ENCODE assay signal across 26 cellular contexts in the genomic region with DNA sequence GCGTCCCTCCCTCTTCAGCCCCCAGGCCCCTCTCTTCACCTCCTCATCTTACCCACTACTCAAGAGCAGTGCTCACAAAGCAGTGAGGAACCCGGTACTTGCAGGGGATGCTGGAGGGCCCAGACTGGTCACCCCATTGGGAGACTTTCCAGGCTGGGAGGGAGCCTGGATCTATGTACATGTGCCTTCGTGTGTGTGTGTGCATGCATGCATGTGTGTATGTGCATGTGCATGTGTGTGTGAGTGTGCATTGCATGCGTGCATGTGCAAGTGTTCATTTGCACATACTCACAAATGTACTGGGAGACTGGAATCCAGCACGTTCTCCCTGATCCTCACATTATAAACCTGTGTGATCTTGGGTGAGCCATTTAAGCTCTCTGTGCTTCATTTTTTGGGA.
DNase-seq lines count a peak whose midpoint lies in the region; ATAC-seq, FAIRE-seq and TF ChIP-seq lines count a peak whose summit lies in the region.
"Had no signal": no experiment of that assay in that cellular context is flagged by ENCODE, and none has a peak within 500 bp of the region (broad histone marks: within the 10 kb centered on the region; RNA-seq: fewer than 3 reads in every experiment).

No MANE protein-coding gene starts in this region.

- no peaks in the 10 kb centered on the region for H4K20me1 ChIP-seq in H1 (replicated peaks in 1 of 2; ENCODE audit: control insufficient read depth in 1 of 2, insufficient read depth in 2 of 2, low read length in 2 of 2)
- H4K20me1 ChIP-seq: BLaER1 treated with 17β-estradiol and CSF1 and Interleukin-3, amounts not matched to agents 10 nM and 100 nM had no signal

- FAIRE-seq in H1 (lab: Jason Lieb, UNC), result no peak
- FAIRE-seq: A549, D721Med, GM12878, H54 had no signal

- POLR2A ChIA-PET in H1 (lab: Charles Lee; ENCODE audit: partially characterized antibody), result no interaction called here

- H3K56ac ChIP-seq in H1 (replicated peaks; ENCODE audit: insufficient read length, low read depth, low read length), result no peak overlapping the region

- H2BK15ac ChIP-seq in H1 (ENCODE audit: low read length), result no peak overlapping the region; the same call in none of the 2 replicates
- no peak overlapping the region for H2BK15ac ChIP-seq in neuronal stem cell (ENCODE audit: low read length)

- no peak for TF ChIP-seq EP300 in H1 (IDR thresholded peaks at IDR 0.05; ENCODE audit: borderline replicate concordance in 1 of 2, low read depth in 2 of 2, low read length in 2 of 2)

- H4K91ac ChIP-seq in H1 (replicated peaks; ENCODE audit: insufficient read length, low read length), result peak overlapping the region; percentile 58
- H4K91ac ChIP-seq in neuronal stem cell (ENCODE audit: low read depth, low read length, poor library complexity), result no peak overlapping the region

- H2BK12ac ChIP-seq in H1 (ENCODE audit: low read depth, low read length) (peak overlapping the region; percentile 71), neuronal stem cell (ENCODE audit: low read length) (no peak overlapping the region)

- no peak overlapping the region for H3K27ac ChIP-seq in H1 (ENCODE audit: low read depth, low read length)
- no peak overlapping the region for H3K27ac ChIP-seq in neuronal stem cell (replicated peaks; ENCODE audit: low read length)
- H3K27ac ChIP-seq: A549; BLaER1 treated with 17β-estradiol and CSF1 and Interleukin-3, amounts not matched to agents 10 nM and 100 nM had no signal

- H2AFZ ChIP-seq in H1 (ENCODE audit: low read length) (no peak overlapping the region), neuronal stem cell (ENCODE audit: low read length) (no peak overlapping the region)
- H2AFZ ChIP-seq: GM23338 had no signal

- H3K4ac ChIP-seq in H1 (replicated peaks; ENCODE audit: insufficient read length, low read depth, low read length), result peak overlapping the region; percentile 88
- no peak overlapping the region for H3K4ac ChIP-seq in neuronal stem cell (ENCODE audit: low read length)

- no peak overlapping the region for H3K14ac ChIP-seq in H1 (ENCODE audit: insufficient read length)
- H3K14ac ChIP-seq in neuronal stem cell (ENCODE audit: low read length), result no peak overlapping the region

- H3K9ac ChIP-seq in H1 (replicated peaks in 1 of 4; ENCODE audit: extremely low read depth in 1 of 4, low read depth in 3 of 4, low read length in 3 of 4) (no peak overlapping the region), neuronal stem cell (ENCODE audit: low read depth, low read length, poor library complexity) (peak overlapping the region; percentile 10)
- H3K9ac ChIP-seq: BLaER1 treated with 17β-estradiol and CSF1 and Interleukin-3, amounts not matched to agents 10 nM and 100 nM had no signal

- DNase-seq in natural killer cell treated with Interleukin-12 subunit alpha and Interleukin-12 subunit beta and Interleukin-15 and Interleukin-18, amount 100 ng/mL, for 72 hours (ENCODE audit: low spot score), result no peak
- no peak for DNase-seq in natural killer cell
- DNase-seq in H1 (ENCODE audit: low read depth in 1 of 2, low spot score in 2 of 2), result no peak
- DNase-seq in neuronal stem cell (ENCODE audit: low spot score), result no peak
- DNase-seq in NCI-H128 (lab: John Stamatoyannopoulos, UW; ENCODE audit: unreplicated experiment), result no peak
- no peak for DNase-seq in RKO (ENCODE audit: low spot score)
- no peak for DNase-seq in NCI-H1105 treated with DMSO at 0.1 percent for 48 hours (lab: John Stamatoyannopoulos, UW)
- DNase-seq: 8988T; ACHN; AML-193; BE2C; CD4-positive, alpha-beta T cell; CD8-positive, alpha-beta memory T cell; DMS 273 treated with DMSO at 0.1 percent for 48 hours; DMS79; EL; GDM1; HFFc6 had no signal

- CTCF ChIA-PET in H1 (lab: Charles Lee; ENCODE audit: partially characterized antibody), result no interaction called here

- H3K79me2 ChIP-seq in H1 (ENCODE audit: control insufficient read depth in 1 of 2, insufficient read depth in 2 of 2, low read length in 2 of 2), result no peaks in the 10 kb centered on the region

- no peaks in the 10 kb centered on the region for H3K4me1 Mint-ChIP-seq in natural killer cell treated with Interleukin-12 subunit alpha and Interleukin-12 subunit beta and Interleukin-15 and Interleukin-18, amount 100 ng/mL, for 72 hours (ENCODE audit: low read depth in 2 of 2)
- H3K4me1 Mint-ChIP-seq in natural killer cell, result no peaks in the 10 kb centered on the region
- H3K4me1 Mint-ChIP-seq: CD14-positive monocyte; CD8-positive, alpha-beta memory T cell had no signal

- H2BK20ac ChIP-seq in H1 (ENCODE audit: low read length), result peak overlapping the region; percentile 11; the same call in 1 of the 2 replicates

- H3K4me3 Mint-ChIP-seq in natural killer cell treated with Interleukin-12 subunit alpha and Interleukin-12 subunit beta and Interleukin-15 and Interleukin-18, amount 100 ng/mL, for 72 hours, result no peak overlapping the region
- no peak overlapping the region for H3K4me3 Mint-ChIP-seq in natural killer cell
- H3K4me3 Mint-ChIP-seq: CD14-positive monocyte; CD4-positive, alpha-beta T cell; CD8-positive, alpha-beta memory T cell; GM23338; HFFc6 had no signal

- no peak for TF ChIP-seq CTCF in natural killer cell (IDR thresholded peaks at IDR 0.05)
- no peak for TF ChIP-seq CTCF in H1 (IDR thresholded peaks at IDR 0.05; ENCODE audit: control extremely low read depth in 1 of 3, insufficient read depth in 1 of 3, low read depth in 1 of 3, low read length in 3 of 3)

- H3K27ac Mint-ChIP-seq in natural killer cell treated with Interleukin-12 subunit alpha and Interleukin-12 subunit beta and Interleukin-15 and Interleukin-18, amount 100 ng/mL, for 72 hours, result no peak overlapping the region
- no peak overlapping the region for H3K27ac Mint-ChIP-seq in natural killer cell
- H3K27ac Mint-ChIP-seq: CD14-positive monocyte; CD4-positive, alpha-beta T cell; CD8-positive, alpha-beta memory T cell; HFFc6 had no signal

- TF ChIP-seq RAD21 in H1 (IDR thresholded peaks at IDR 0.05 in 1 of 2, conservative IDR thresholded peaks at IDR 0.05 in 1 of 2; ENCODE audit: low read depth in 2 of 2, low read length in 2 of 2), result no peak

- 0 out of 2 replicates have a peak overlapping the region, but pooled peaks have one; percentile 83 for H2AK5ac ChIP-seq in H1 (ENCODE audit: low read depth, low read length)
- no peak overlapping the region for H2AK5ac ChIP-seq in neuronal stem cell (ENCODE audit: low read depth, low read length)

- H2BK120ac ChIP-seq in H1 (replicated peaks; ENCODE audit: low read depth, low read length), result no peak overlapping the region
- H2BK120ac ChIP-seq in neuronal stem cell (ENCODE audit: low read depth, low read length), result no peak overlapping the region

- H3K27me3 Mint-ChIP-seq in natural killer cell treated with Interleukin-12 subunit alpha and Interleukin-12 subunit beta and Interleukin-15 and Interleukin-18, amount 100 ng/mL, for 72 hours, result peaks cover 0 to 7% of the 10 kb centered on the region in 2 donors
- H3K27me3 Mint-ChIP-seq in natural killer cell (ENCODE audit: low read depth in 2 of 2), result no peaks in the 10 kb centered on the region
- H3K27me3 Mint-ChIP-seq: CD4-positive, alpha-beta T cell; CD8-positive, alpha-beta memory T cell had no signal

- 87% methylated on average over 4 of the region's 5 CpGs; no CpG with 5 or more reads in 1 of the 2 experiments for WGBS in H1 (ENCODE audit: extremely low coverage in 1 of 2, insufficient coverage in 1 of 2, insufficient read length in 1 of 2, insufficient replicate concordance in 2 of 2, low coverage in 1 of 2, low lambda C conversion rate in 2 of 2, missing lambda C conversion rate in 1 of 2), 2 experiments
- WGBS in neuronal stem cell (ENCODE audit: extremely low coverage in 2 of 2, insufficient read length in 2 of 2, insufficient replicate concordance in 1 of 2), 2 donors, result no CpG with 5 or more reads among the region's 5 CpGs

- H3K9me3 Mint-ChIP-seq in natural killer cell treated with Interleukin-12 subunit alpha and Interleukin-12 subunit beta and Interleukin-15 and Interleukin-18, amount 100 ng/mL, for 72 hours, result peaks cover 8% of the 10 kb centered on the region
- peaks cover 0 to 7% of the 10 kb centered on the region in 2 donors for H3K9me3 Mint-ChIP-seq in natural killer cell
- H3K9me3 Mint-ChIP-seq: GM23338 had no signal

- intact Hi-C loops in natural killer cell (cut with micrococcal nuclease), result no loop called here

- H3K36me3 ChIP-seq in H1 (ENCODE audit: control insufficient read depth in 2 of 4, insufficient read depth in 4 of 4, low read length in 3 of 4) (no peaks in the 10 kb centered on the region), neuronal stem cell (replicated peaks in 1 of 2; ENCODE audit: control insufficient read depth in 2 of 2, insufficient read depth in 2 of 2, low read length in 2 of 2) (no peaks in the 10 kb centered on the region)
- H3K36me3 ChIP-seq: BE2C; BLaER1 treated with 17β-estradiol and CSF1 and Interleukin-3, amounts not matched to agents 10 nM and 100 nM; HAP-1 had no signal

- H2BK5ac ChIP-seq in H1 (ENCODE audit: low read depth, low read length), result peak overlapping the region; percentile 55; the same call in 1 of the 2 replicates
- no peak overlapping the region for H2BK5ac ChIP-seq in neuronal stem cell (ENCODE audit: low read length)

- TF ChIP-seq POLR2A in H1 (IDR thresholded peaks at IDR 0.05; ENCODE audit: control extremely low read depth in 1 of 2, low read depth in 2 of 2, low read length in 2 of 2), result no peak

- H3K36me3 Mint-ChIP-seq in natural killer cell treated with Interleukin-12 subunit alpha and Interleukin-12 subunit beta and Interleukin-15 and Interleukin-18, amount 100 ng/mL, for 72 hours, result no peaks in the 10 kb centered on the region
- no peaks in the 10 kb centered on the region for H3K36me3 Mint-ChIP-seq in natural killer cell
- H3K36me3 Mint-ChIP-seq: CD14-positive monocyte had no signal

- 0 out of 4 replicates have a peak overlapping the region, but pooled peaks of 1 of the 2 experiments have one; percentile 2 for H3K4me2 ChIP-seq in H1 (ENCODE audit: insufficient read depth in 1 of 2, low read depth in 2 of 2, low read length in 2 of 2)
- no peak overlapping the region for H3K4me2 ChIP-seq in neuronal stem cell (ENCODE audit: insufficient read depth, low read length, poor library complexity, severe bottlenecking)
- H3K4me2 ChIP-seq: A549 had no signal

- H3K4me1 ChIP-seq in H1 (replicated peaks in 1 of 4; ENCODE audit: control insufficient read depth in 3 of 4, insufficient read depth in 4 of 4, low read length in 3 of 4) (peaks cover 1 to 14% (median 11%) of the 10 kb centered on the region in 4 experiments; a peak in 4 of 7 replicates), neuronal stem cell (ENCODE audit: control insufficient read depth in 2 of 2, insufficient read depth in 1 of 2, low read depth in 1 of 2, low read length in 2 of 2) (no peaks in the 10 kb centered on the region)
- H3K4me1 ChIP-seq: A549, BE2C, HAP-1 had no signal

- H3K79me1 ChIP-seq in H1 (ENCODE audit: low read depth, low read length) (no peaks in the 10 kb centered on the region), neuronal stem cell (ENCODE audit: low read depth, low read length) (no peaks in the 10 kb centered on the region)

- no peaks in the 10 kb centered on the region for H3K23me2 ChIP-seq in H1 (ENCODE audit: low read depth, low read length)

- H3K23ac ChIP-seq in H1 (ENCODE audit: insufficient read length) (no peak overlapping the region), neuronal stem cell (ENCODE audit: low read depth, low read length, poor library complexity) (no peak overlapping the region)

- no peak overlapping the region for H3K4me3 ChIP-seq in H1 (ENCODE audit: extremely low read depth in 1 of 4, insufficient read depth in 2 of 4, low read depth in 3 of 4, low read length in 4 of 4)
- no peak overlapping the region for H3K4me3 ChIP-seq in neuronal stem cell (ENCODE audit: low read length in 2 of 2)
- H3K4me3 ChIP-seq: A549; BLaER1 treated with 17β-estradiol and CSF1 and Interleukin-3, amounts not matched to agents 10 nM and 100 nM; GM12878; GM23338; HAP-1 had no signal

- H4K8ac ChIP-seq in H1 (ENCODE audit: extremely low read depth, insufficient read depth, low read length) (no peak overlapping the region), neuronal stem cell (ENCODE audit: low read depth, low read length) (no peak overlapping the region)

- H3K18ac ChIP-seq in H1 (ENCODE audit: extremely low read depth, low read length) (peak overlapping the region; percentile 68; the same call in 1 of the 2 replicates), neuronal stem cell (ENCODE audit: low read length) (no peak overlapping the region)

- ATAC-seq in natural killer cell treated with Interleukin-12 subunit alpha and Interleukin-12 subunit beta and Interleukin-15 and Interleukin-18, amount 100 ng/mL, for 72 hours, result peak; percentile 44
- ATAC-seq in natural killer cell, result no peak
- ATAC-seq: A549, GM12878 had no signal

- H3K9me3 ChIP-seq in H1 (ENCODE audit: insufficient read depth in 2 of 2, low read depth in 1 of 2, low read length in 1 of 2) (peaks cover 0 to 3% of the 10 kb centered on the region in 2 experiments; a peak in 1 of 4 replicates), neuronal stem cell (replicated peaks in 1 of 2; ENCODE audit: control insufficient read depth in 2 of 2, insufficient read depth in 1 of 2, low read depth in 1 of 2, low read length in 2 of 2) (no peaks in the 10 kb centered on the region)
- H3K9me3 ChIP-seq: A549, BE2C, HAP-1 had no signal

- no peak overlapping the region for H4K5ac ChIP-seq in H1 (ENCODE audit: insufficient read length, low read depth, low read length)

- no peaks in the 10 kb centered on the region for H3K27me3 ChIP-seq in H1 (replicated peaks in 1 of 4; ENCODE audit: control insufficient read depth in 3 of 4, extremely low read depth in 1 of 4, insufficient read depth in 3 of 4, low read length in 3 of 4)
- H3K27me3 ChIP-seq in neuronal stem cell (ENCODE audit: control insufficient read depth in 3 of 3, insufficient read depth in 3 of 3, low read depth in 1 of 3, low read length in 3 of 3), result no peaks in the 10 kb centered on the region
- H3K27me3 ChIP-seq: BE2C; BLaER1 treated with 17β-estradiol and CSF1 and Interleukin-3, amounts not matched to agents 10 nM and 100 nM had no signal

Comparison
In these comparisons a context has a peak if more than half of its experiments do, and no peak if none do; other contexts are left out.
1. ATAC-seq: peak in natural killer cell treated with Interleukin-12 subunit alpha and Interleukin-12 subunit beta and Interleukin-15 and Interleukin-18, amount 100 ng/mL, for 72 hours (2 of 2); none in natural killer cell (0 of 3).